1 cellular context compared by ENCODE assay signal in genomic region chr10:130117535-130117934, GRCh38. TPM values are rescaled to one million over a fixed set of nuclear protein-coding genes. Genes with fewer than 3 reads are reported as not detected.
"Had no signal": no experiment of that assay in that cellular context is flagged by ENCODE, and none has a peak within 500 bp of the region (broad histone marks: within the 10 kb centered on the region; RNA-seq: fewer than 3 reads in every experiment).

No MANE protein-coding gene starts in this region.

RNA-seq across cellular contexts. Expression of gene C10orf143, which starts 6.9 kb away (rescaled TPM):
- total RNA-seq: glomerular endothelial cell had no signal
